Comparison of ENCODE assay signal across 25 cellular contexts in the genomic region with DNA sequence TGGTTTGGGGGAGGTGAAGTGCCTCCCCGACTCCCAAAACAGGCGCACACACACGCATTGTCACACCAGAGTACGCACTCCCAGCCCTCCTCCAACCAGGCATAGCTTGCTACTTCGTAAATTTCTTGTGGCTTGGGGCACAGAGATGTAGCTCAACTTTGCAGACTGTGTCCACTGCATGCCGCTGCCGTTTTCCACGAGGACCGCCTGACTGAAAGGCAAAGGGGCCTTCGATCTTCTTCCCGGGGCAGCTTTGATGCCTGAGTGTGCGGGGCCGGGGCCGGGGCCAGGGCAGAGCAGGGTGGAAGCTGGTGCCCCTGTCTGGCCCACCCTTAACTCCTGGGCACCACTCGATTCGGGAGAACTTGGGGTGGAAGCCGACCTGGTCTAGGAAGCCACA. TPM values are rescaled to one million over a fixed set of nuclear protein-coding genes. Genes with fewer than 3 reads are reported as not detected.
DNase-seq lines count a peak whose midpoint lies in the region; ATAC-seq and TF ChIP-seq lines count a peak whose summit lies in the region.
"Had no signal": no experiment of that assay in that cellular context is flagged by ENCODE, and none has a peak within 500 bp of the region (broad histone marks: within the 10 kb centered on the region; RNA-seq: fewer than 3 reads in every experiment).

No MANE protein-coding gene starts in this region.

- H3F3A ChIP-seq in smooth muscle cell (ENCODE audit: low read depth): peaks cover 6% of the 10 kb centered on the region

- peak overlapping the region; percentile 58; the same call in 1 of the 2 replicates for H3K9ac ChIP-seq in iPS-20b (ENCODE audit: low read depth, low read length)
- H3K9ac ChIP-seq in smooth muscle cell (ENCODE audit: low read depth): peak overlapping the region; percentile 38
- H3K9ac ChIP-seq: SK-N-SH had no signal

- no peak for ATAC-seq in activated naive CD8-positive, alpha-beta T cell treated with anti-CD3 and anti-CD28 coated beads, Interleukin-2, amount 50 U/mL, for 24 hours
- ATAC-seq in effector memory CD8-positive, alpha-beta T cell (replicated peaks): no peak
- ATAC-seq: mucosa of descending colon, psoas muscle had no signal

- peak overlapping the region; percentile 92 for H3K4me2 ChIP-seq in smooth muscle cell
- H3K4me2 ChIP-seq: SK-N-SH had no signal

- no peak overlapping the region for H3K4me3 Mint-ChIP-seq in activated naive CD8-positive, alpha-beta T cell treated with anti-CD3 and anti-CD28 coated beads, Interleukin-2, amount 50 U/mL, for 24 hours
- no peak overlapping the region for H3K4me3 Mint-ChIP-seq in activated naive CD8-positive, alpha-beta T cell treated with anti-CD3 and anti-CD28 coated beads for 36 hours
- H3K4me3 Mint-ChIP-seq in effector memory CD8-positive, alpha-beta T cell: peak overlapping the region; percentile 5 to 38
- H3K4me3 Mint-ChIP-seq: activated B cell treated with CpG ODN at 0.5 μM for 24 hours; activated CD4-positive, alpha-beta memory T cell treated with anti-CD3 and anti-CD28 coated beads for 36 hours; HFFc6 had no signal

- H3K27me3 Mint-ChIP-seq in activated naive CD8-positive, alpha-beta T cell treated with anti-CD3 and anti-CD28 coated beads, Interleukin-2, amount 50 U/mL, for 24 hours: peaks cover 73% of the 10 kb centered on the region
- peaks cover 82% of the 10 kb centered on the region for H3K27me3 Mint-ChIP-seq in activated naive CD8-positive, alpha-beta T cell treated with anti-CD3 and anti-CD28 coated beads for 36 hours
- peaks cover 88 to 94% of the 10 kb centered on the region in 2 donors for H3K27me3 Mint-ChIP-seq in effector memory CD8-positive, alpha-beta T cell

- H3K79me2 ChIP-seq in smooth muscle cell (ENCODE audit: low read depth): peaks cover 39% of the 10 kb centered on the region

- peaks cover 26% of the 10 kb centered on the region for H4K20me1 ChIP-seq in smooth muscle cell (ENCODE audit: low read depth)

- no peak for TF ChIP-seq CTCF in smooth muscle cell (IDR thresholded peaks at IDR 0.05; ENCODE audit: borderline replicate concordance, insufficient read depth, poor library complexity, severe bottlenecking)

- no peaks in the 10 kb centered on the region for H3K36me3 Mint-ChIP-seq in activated naive CD8-positive, alpha-beta T cell treated with anti-CD3 and anti-CD28 coated beads, Interleukin-2, amount 50 U/mL, for 24 hours (ENCODE audit: low read depth)
- no peaks in the 10 kb centered on the region for H3K36me3 Mint-ChIP-seq in activated naive CD8-positive, alpha-beta T cell treated with anti-CD3 and anti-CD28 coated beads for 36 hours
- peaks cover 11% of the 10 kb centered on the region for H3K36me3 Mint-ChIP-seq in effector memory CD8-positive, alpha-beta T cell (ENCODE audit: insufficient read depth)
- H3K36me3 Mint-ChIP-seq: activated CD4-positive, alpha-beta memory T cell treated with anti-CD3 and anti-CD28 coated beads for 36 hours had no signal

- 2% methylated on average over 17 of the region's 17 CpGs for WGBS in smooth muscle cell (ENCODE audit: low lambda C conversion rate)

- H3K27ac ChIP-seq in iPS-20b (ENCODE audit: low read length) (no peak overlapping the region), smooth muscle cell (ENCODE audit: low read depth) (peak overlapping the region; percentile 78)
- H3K27ac ChIP-seq: adrenal gland, breast epithelium, neutrophil, psoas muscle had no signal

- H3K9me3 Mint-ChIP-seq in activated naive CD8-positive, alpha-beta T cell treated with anti-CD3 and anti-CD28 coated beads, Interleukin-2, amount 50 U/mL, for 24 hours: no peaks in the 10 kb centered on the region
- H3K9me3 Mint-ChIP-seq in activated naive CD8-positive, alpha-beta T cell treated with anti-CD3 and anti-CD28 coated beads for 36 hours: no peaks in the 10 kb centered on the region
- H3K9me3 Mint-ChIP-seq in effector memory CD8-positive, alpha-beta T cell: no peaks in the 10 kb centered on the region
- H3K9me3 Mint-ChIP-seq: activated B cell treated with CpG ODN at 0.5 μM for 24 hours; activated CD4-positive, alpha-beta memory T cell treated with anti-CD3 and anti-CD28 coated beads for 36 hours; CD8-positive, alpha-beta memory T cell; HFFc6 had no signal

- H3K27me3 ChIP-seq in iPS-20b (ENCODE audit: insufficient read depth, low read length) (peaks cover 87% of the 10 kb centered on the region), smooth muscle cell (ENCODE audit: low read depth) (no peaks in the 10 kb centered on the region)

- H3K4me1 ChIP-seq in iPS-20b (ENCODE audit: insufficient read depth, low read length) (peaks cover 43% of the 10 kb centered on the region; the same call in 1 of the 2 replicates), smooth muscle cell (ENCODE audit: low read depth) (peaks cover 23% of the 10 kb centered on the region)

- H3K27ac Mint-ChIP-seq in activated naive CD8-positive, alpha-beta T cell treated with anti-CD3 and anti-CD28 coated beads, Interleukin-2, amount 50 U/mL, for 24 hours: peak overlapping the region; percentile 12
- no peak overlapping the region for H3K27ac Mint-ChIP-seq in activated naive CD8-positive, alpha-beta T cell treated with anti-CD3 and anti-CD28 coated beads for 36 hours
- H3K27ac Mint-ChIP-seq in effector memory CD8-positive, alpha-beta T cell: no peak overlapping the region
- H3K27ac Mint-ChIP-seq: activated B cell treated with CpG ODN at 0.5 μM for 24 hours; activated CD4-positive, alpha-beta memory T cell treated with anti-CD3 and anti-CD28 coated beads for 36 hours; HFFc6 had no signal

- peak overlapping the region; percentile 73 for H3K4me3 ChIP-seq in iPS-20b (ENCODE audit: low read length)
- peak overlapping the region; percentile 36 for H3K4me3 ChIP-seq in smooth muscle cell
- H3K4me3 ChIP-seq: adrenal gland, breast epithelium, mucosa of descending colon, psoas muscle had no signal

- no peaks in the 10 kb centered on the region for H3K36me3 ChIP-seq in iPS-20b (ENCODE audit: insufficient read depth, low read depth, low read length)
- H3K36me3 ChIP-seq in smooth muscle cell (ENCODE audit: low read depth): no peaks in the 10 kb centered on the region
- H3K36me3 ChIP-seq: adrenal gland, breast epithelium, neutrophil had no signal

- no peak for DNase-seq in activated naive CD8-positive, alpha-beta T cell treated with anti-CD3 and anti-CD28 coated beads, Interleukin-2, amount 50 U/mL, for 24 hours
- no peak for DNase-seq in activated naive CD8-positive, alpha-beta T cell treated with anti-CD3 and anti-CD28 coated beads for 36 hours
- no peak for DNase-seq in effector memory CD8-positive, alpha-beta T cell
- DNase-seq in smooth muscle cell (lab: John Stamatoyannopoulos, UW; ENCODE audit: unreplicated experiment): no peak
- no peak for DNase-seq in NCI-H1694 treated with DMSO at 0.1 percent for 48 hours (lab: John Stamatoyannopoulos, UW)
- no peak for DNase-seq in central memory CD4-positive, alpha-beta T cell
- DNase-seq in iPS-NIHi7 (ENCODE audit: extremely low spot score): no peak
- DNase-seq: activated B cell treated with CpG ODN at 0.5 μM for 24 hours; activated CD4-positive, alpha-beta memory T cell treated with anti-CD3 and anti-CD28 coated beads for 36 hours; activated gamma-delta T cell treated with Interleukin-2 at 50 U/mL for 16 hours; CD8-positive, alpha-beta memory T cell; cortex of kidney; HFFc6; mucosa of descending colon; NCI-H1105 treated with DMSO at 0.1 percent for 48 hours; NCI-H2081 treated with DMSO at 0.1 percent for 48 hours; NCI-H774; psoas muscle had no signal

- H2AFZ ChIP-seq in smooth muscle cell (ENCODE audit: low read depth): no peak overlapping the region

- H3K4me1 Mint-ChIP-seq in activated naive CD8-positive, alpha-beta T cell treated with anti-CD3 and anti-CD28 coated beads, Interleukin-2, amount 50 U/mL, for 24 hours: peaks cover 41% of the 10 kb centered on the region
- H3K4me1 Mint-ChIP-seq in activated naive CD8-positive, alpha-beta T cell treated with anti-CD3 and anti-CD28 coated beads for 36 hours: peaks cover 36% of the 10 kb centered on the region
- peaks cover 42 to 44% of the 10 kb centered on the region in 2 donors for H3K4me1 Mint-ChIP-seq in effector memory CD8-positive, alpha-beta T cell (ENCODE audit: low read depth in 2 of 2)

- H3K9me3 ChIP-seq in iPS-20b (ENCODE audit: insufficient read depth, low read depth, low read length): no peaks in the 10 kb centered on the region; the same call in 1 of the 2 replicates
- H3K9me3 ChIP-seq in smooth muscle cell (replicated peaks; ENCODE audit: low read depth): no peaks in the 10 kb centered on the region
- H3K9me3 ChIP-seq: adrenal gland, breast epithelium, mucosa of descending colon, neutrophil, psoas muscle, SK-N-SH had no signal

RNA-seq across cellular contexts. Expression of a gene that starts 5.7 kb away (rescaled TPM):
- total RNA-seq in activated naive CD8-positive, alpha-beta T cell treated with anti-CD3 and anti-CD28 coated beads for 36 hours: under 1 TPM; 0.06 TPM
- total RNA-seq in smooth muscle cell: 19.6 and 23.7 TPM in 2 replicates
- polyA plus RNA-seq in smooth muscle cell: 20.5 and 21.8 TPM in 2 replicates
- total RNA-seq: activated B cell treated with CpG ODN at 0.5 μM for 24 hours, G401, OCI-LY7 had no signal

Comparison
In these comparisons a context has a peak if more than half of its experiments do, and no peak if none do; other contexts are left out.
1. H3K4me3 Mint-ChIP-seq: peak in effector memory CD8-positive, alpha-beta T cell (2 of 2); none in activated naive CD8-positive, alpha-beta T cell treated with anti-CD3 and anti-CD28 coated beads, Interleukin-2, amount 50 U/mL, for 24 hours (single experiment) and activated naive CD8-positive, alpha-beta T cell treated with anti-CD3 and anti-CD28 coated beads for 36 hours (single experiment).
2. RNA of a gene that starts 5.7 kb away (total RNA-seq): 19.6 to 23.7 TPM in smooth muscle cell; 0.06 TPM in activated naive CD8-positive, alpha-beta T cell treated with anti-CD3 and anti-CD28 coated beads for 36 hours; every median in the first group is over 10 times any median in the second.